Comparison of ENCODE assay signal across 20 cellular contexts in the genomic region with DNA sequence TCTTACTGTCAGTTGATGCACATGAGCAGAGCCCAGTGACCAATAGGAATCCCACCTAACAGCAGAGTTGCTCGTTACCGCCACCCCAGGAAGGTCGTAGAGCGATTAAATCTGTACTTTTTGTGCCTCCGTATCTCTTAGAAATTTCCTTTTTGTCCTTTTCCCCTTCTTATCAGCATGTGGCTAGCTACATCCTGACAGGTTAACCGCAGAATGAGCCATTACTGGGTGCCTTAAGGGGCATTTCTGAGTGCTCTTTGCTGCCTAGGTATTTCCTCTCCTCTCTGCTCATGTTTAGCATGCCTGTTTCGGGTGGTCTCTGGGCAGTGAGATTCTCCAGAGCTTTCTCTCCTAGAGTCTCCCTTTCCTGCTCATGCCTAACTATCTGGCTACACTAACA.
"Had no signal": no experiment of that assay in that cellular context is flagged by ENCODE, and none has a peak within 500 bp of the region (broad histone marks: within the 10 kb centered on the region; RNA-seq: fewer than 3 reads in every experiment).

No MANE protein-coding gene starts in this region.

- H3K4me1 Mint-ChIP-seq: activated B cell treated with CpG ODN at 0.5 μM for 24 hours, brain, neural crest cell had no signal

- H3K27me3 ChIP-seq: colonic mucosa, gastroesophageal sphincter, ovary, sigmoid colon, stomach had no signal

- H3K27ac Mint-ChIP-seq: activated B cell treated with CpG ODN at 0.5 μM for 24 hours; activated CD8-positive, alpha-beta T cell treated with anti-CD3 and anti-CD28 coated beads, Interleukin-2, amount 10 ng/mL, durations not matched to agents 7 days and 5 days; activated naive CD8-positive, alpha-beta T cell; activated T-cell treated with anti-CD3 and anti-CD28 coated beads, Interleukin-2, amount 50 U/mL, for 72 hours; brain had no signal

- H3K9me3 Mint-ChIP-seq: activated B cell treated with CpG ODN at 0.5 μM for 24 hours, brain, neural crest cell had no signal

- H3K4me3 ChIP-seq: colonic mucosa, gastroesophageal sphincter, heart right ventricle, lower lobe of right lung, ovary, sigmoid colon, stomach, thoracic aorta had no signal

- H3K27ac ChIP-seq: colonic mucosa, gastroesophageal sphincter, heart right ventricle, lower lobe of right lung, ovary, sigmoid colon, stomach, thoracic aorta had no signal

- H3K36me3 Mint-ChIP-seq: activated naive CD8-positive, alpha-beta T cell; brain had no signal

- DNase-seq: activated B cell treated with CpG ODN at 0.5 μM for 24 hours; activated CD4-positive, alpha-beta T cell treated with anti-CD3 and anti-CD28 coated beads for 48 hours; activated CD8-positive, alpha-beta memory T cell treated with anti-CD3 and anti-CD28 coated beads, Interleukin-2, amount 50 U/mL, for 4 hours; activated CD8-positive, alpha-beta T cell treated with anti-CD3 and anti-CD28 coated beads, Interleukin-2, amount 10 ng/mL, durations not matched to agents 7 days and 5 days; activated gamma-delta T cell; activated T-cell treated with anti-CD3 and anti-CD28 coated beads, Interleukin-2, amount 50 U/mL, for 72 hours; central memory CD4-positive, alpha-beta T cell; colonic mucosa; heart right ventricle; left colon; lower lobe of right lung; ovary; sigmoid colon; stimulated activated CD4-positive, alpha-beta T cell treated with anti-CD3 and anti-CD28 coated beads, Interleukin-1b, Interleukin-23, amount 100 ng/mL, for 48 hours; stomach had no signal

- H3K4me3 Mint-ChIP-seq: activated B cell treated with CpG ODN at 0.5 μM for 24 hours; activated CD8-positive, alpha-beta T cell treated with anti-CD3 and anti-CD28 coated beads, Interleukin-2, amount 10 ng/mL, durations not matched to agents 7 days and 5 days; activated naive CD8-positive, alpha-beta T cell; activated T-cell treated with anti-CD3 and anti-CD28 coated beads, Interleukin-2, amount 50 U/mL, for 72 hours; brain; neural crest cell had no signal

- H3K4me1 ChIP-seq: colonic mucosa, gastroesophageal sphincter, heart right ventricle, lower lobe of right lung, sigmoid colon, stomach had no signal

- H3K36me3 ChIP-seq: colonic mucosa, gastroesophageal sphincter, heart right ventricle, lower lobe of right lung, ovary, sigmoid colon, stomach, thoracic aorta had no signal

- H3K27me3 Mint-ChIP-seq: activated B cell treated with CpG ODN at 0.5 μM for 24 hours; activated naive CD8-positive, alpha-beta T cell had no signal

- ATAC-seq: activated CD8-positive, alpha-beta T cell treated with anti-CD3 and anti-CD28 coated beads, Interleukin-2, amount 10 ng/mL, durations not matched to agents 7 days and 5 days; activated T-cell treated with anti-CD3 and anti-CD28 coated beads, Interleukin-2, amount 50 U/mL, for 72 hours; gastroesophageal sphincter; heart right ventricle; left colon; lower lobe of right lung had no signal
